Comparison of ENCODE assay signal across 2 cellular contexts in genomic region chr11:67355794-67356550, GRCh38.
TF ChIP-seq lines count a peak whose summit lies in the region.

No MANE protein-coding gene starts in this region.

TF ChIP-seq in SK-N-SH, 30 proteins besides CTCF, POLR2A, EP300 and RAD21:
- TF ChIP-seq IRF3 (IDR thresholded peaks at IDR 0.05; ENCODE audit: low read depth, low read length) = no peak
- TF ChIP-seq PBX3 (IDR thresholded peaks at IDR 0.05) = no peak
- no peak for TF ChIP-seq TEAD4 (IDR thresholded peaks at IDR 0.05; ENCODE audit: borderline replicate concordance, insufficient read depth)
- no peak for TF ChIP-seq POLR2AphosphoS5 (IDR thresholded peaks at IDR 0.05; ENCODE audit: low read depth, low read length)
- no peak for TF ChIP-seq MEF2A (IDR thresholded peaks at IDR 0.05; ENCODE audit: borderline replicate concordance, low read depth)
- TF ChIP-seq YY1 (IDR thresholded peaks at IDR 0.05; ENCODE audit: low read depth) = no peak
- TF ChIP-seq TAF1 (IDR thresholded peaks at IDR 0.05; ENCODE audit: borderline replicate concordance, low read depth, low read length) = no peak
- no peak for TF ChIP-seq TCF12 (IDR thresholded peaks at IDR 0.05)
- no peak for TF ChIP-seq MAX (IDR thresholded peaks at IDR 0.05; ENCODE audit: low read depth)
- TF ChIP-seq SIN3A (IDR thresholded peaks at IDR 0.05; ENCODE audit: borderline replicate concordance, low read depth, low read length) = no peak
- TF ChIP-seq REST (IDR thresholded peaks at IDR 0.05; ENCODE audit: low read depth, low read length) = no peak
- TF ChIP-seq EZH2phosphoT487 (IDR thresholded peaks at IDR 0.05; ENCODE audit: borderline replicate concordance, low read depth) = no peak
- no peak for TF ChIP-seq USF1 (IDR thresholded peaks at IDR 0.05; ENCODE audit: borderline replicate concordance, low read depth)
- TF ChIP-seq RXRA (IDR thresholded peaks at IDR 0.05; ENCODE audit: borderline replicate concordance, low read depth) = no peak
- TF ChIP-seq FOXM1 (IDR thresholded peaks at IDR 0.05; ENCODE audit: low read depth) = no peak
- no peak for TF ChIP-seq USF2 (IDR thresholded peaks at IDR 0.05; ENCODE audit: borderline replicate concordance, low read depth, low read length)

TF ChIP-seq in liver, 16 proteins besides CTCF, POLR2A, EP300 and RAD21 (continued from another document):
- TF ChIP-seq REST (IDR thresholded peaks at IDR 0.05) = no peak
- TF ChIP-seq NR2F2 (IDR thresholded peaks at IDR 0.05) = no peak
- TF ChIP-seq FOXA1 (IDR thresholded peaks at IDR 0.05) = no peak
- no peak for TF ChIP-seq HNF4G (IDR thresholded peaks at IDR 0.05)
- TF ChIP-seq MAX (IDR thresholded peaks at IDR 0.05) = no peak
- no peak for TF ChIP-seq RXRA (IDR thresholded peaks at IDR 0.05)
- no peak for TF ChIP-seq TAF1 (conservative IDR thresholded peaks at IDR 0.05)
- no peak for TF ChIP-seq GABPA (IDR thresholded peaks at IDR 0.05 in 1 of 2, conservative IDR thresholded peaks at IDR 0.05 in 1 of 2)
- no peak for TF ChIP-seq YY1 (IDR thresholded peaks at IDR 0.05)
- no peak for TF ChIP-seq JUND (IDR thresholded peaks at IDR 0.05)
- TF ChIP-seq ZBTB33 (IDR thresholded peaks at IDR 0.05) = no peak
- no peak for TF ChIP-seq FOXA2 (IDR thresholded peaks at IDR 0.05)
